28 cellular contexts compared by ENCODE assay signal in the genomic region with DNA sequence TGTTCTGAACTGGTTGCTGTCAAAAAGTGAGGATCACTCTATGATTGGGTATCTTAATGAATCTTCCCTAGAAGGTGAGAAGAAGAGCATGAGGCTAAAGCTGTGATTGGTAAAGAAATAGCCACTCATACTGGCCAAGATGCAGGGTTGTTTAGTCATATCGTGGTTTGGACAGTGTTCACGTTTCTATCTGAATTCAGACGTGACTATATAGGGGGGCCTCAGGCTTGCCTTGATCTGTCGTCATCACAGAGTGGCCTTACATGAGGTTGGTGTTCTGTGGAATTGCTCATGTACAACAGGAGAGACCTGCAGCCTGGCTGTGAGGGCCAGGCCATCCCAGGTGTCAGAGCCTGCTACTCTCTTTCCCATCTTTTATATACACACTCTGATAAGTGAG. TPM values are rescaled to one million over a fixed set of nuclear protein-coding genes. Genes with fewer than 3 reads are reported as not detected.
DNase-seq lines count a peak whose midpoint lies in the region; ATAC-seq and TF ChIP-seq lines count a peak whose summit lies in the region.
"Had no signal": no experiment of that assay in that cellular context is flagged by ENCODE, and none has a peak within 500 bp of the region (broad histone marks: within the 10 kb centered on the region; RNA-seq: fewer than 3 reads in every experiment).

No MANE protein-coding gene starts in this region.

- no peak overlapping the region for H3K27ac Mint-ChIP-seq in activated naive CD8-positive, alpha-beta T cell treated with anti-CD3 and anti-CD28 coated beads, Interleukin-2, amount 50 U/mL, for 24 hours
- H3K27ac Mint-ChIP-seq in activated naive CD8-positive, alpha-beta T cell treated with anti-CD3 and anti-CD28 coated beads for 36 hours, result no peak overlapping the region
- H3K27ac Mint-ChIP-seq in stimulated activated effector memory CD8-positive, alpha-beta T cell treated with anti-CD3 and anti-CD28 coated beads, Interleukin-12 subunit alpha, Interleukin-12 subunit beta, amount 100 ng/mL, for 72 hours, result no peak overlapping the region
- H3K27ac Mint-ChIP-seq: activated CD4-positive, alpha-beta T cell treated with anti-CD3 and anti-CD28 coated beads, Interleukin-2, amount 10 ng/mL, durations not matched to agents 7 days and 5 days; activated naive CD4-positive, alpha-beta T cell treated with anti-CD3 and anti-CD28 coated beads for 36 hours; activated T-helper 1 cell treated with anti-CD3 and anti-CD28 coated beads, Interleukin-12 subunit alpha, Interleukin-12 subunit beta, Interleukin-2, Interleukin-4 antibody, amounts not matched to agents 30 ng/mL and 10 ng/mL and 1 ng/mL, durations not matched to agents 14 hours and 24 hours and 36 hours; B cell; CD8-positive, alpha-beta T cell; H9; nephron; WTC11 had no signal

- H3K4me1 Mint-ChIP-seq in activated naive CD8-positive, alpha-beta T cell treated with anti-CD3 and anti-CD28 coated beads, Interleukin-2, amount 50 U/mL, for 24 hours, result no peaks in the 10 kb centered on the region
- no peaks in the 10 kb centered on the region for H3K4me1 Mint-ChIP-seq in activated naive CD8-positive, alpha-beta T cell treated with anti-CD3 and anti-CD28 coated beads for 36 hours
- H3K4me1 Mint-ChIP-seq in stimulated activated effector memory CD8-positive, alpha-beta T cell treated with anti-CD3 and anti-CD28 coated beads, Interleukin-12 subunit alpha, Interleukin-12 subunit beta, amount 100 ng/mL, for 72 hours, result no peaks in the 10 kb centered on the region
- H3K4me1 Mint-ChIP-seq: activated CD4-positive, alpha-beta T cell treated with anti-CD3 and anti-CD28 coated beads, Interleukin-2, amount 10 ng/mL, durations not matched to agents 7 days and 5 days; B cell; H9 had no signal

- no peak overlapping the region for H3K4me3 ChIP-seq in choroid plexus epithelial cell (ENCODE audit: low read depth, low read length)
- H3K4me3 ChIP-seq: heart left ventricle, lung, mucosa of descending colon, skin epidermis had no signal

- no peak for TF ChIP-seq CTCF in choroid plexus epithelial cell (conservative IDR thresholded peaks at IDR 0.05; ENCODE audit: low read depth, low read length)

- H3K36me3 Mint-ChIP-seq in activated naive CD8-positive, alpha-beta T cell treated with anti-CD3 and anti-CD28 coated beads, Interleukin-2, amount 50 U/mL, for 24 hours (ENCODE audit: low read depth), result no peaks in the 10 kb centered on the region
- no peaks in the 10 kb centered on the region for H3K36me3 Mint-ChIP-seq in activated naive CD8-positive, alpha-beta T cell treated with anti-CD3 and anti-CD28 coated beads for 36 hours
- H3K36me3 Mint-ChIP-seq in stimulated activated effector memory CD8-positive, alpha-beta T cell treated with anti-CD3 and anti-CD28 coated beads, Interleukin-12 subunit alpha, Interleukin-12 subunit beta, amount 100 ng/mL, for 72 hours, result no peaks in the 10 kb centered on the region
- H3K36me3 Mint-ChIP-seq: CD8-positive, alpha-beta T cell had no signal

- peaks cover 13% of the 10 kb centered on the region for H3K9me3 Mint-ChIP-seq in activated naive CD8-positive, alpha-beta T cell treated with anti-CD3 and anti-CD28 coated beads, Interleukin-2, amount 50 U/mL, for 24 hours
- H3K9me3 Mint-ChIP-seq in activated naive CD8-positive, alpha-beta T cell treated with anti-CD3 and anti-CD28 coated beads for 36 hours, result peaks cover 8% of the 10 kb centered on the region
- peaks cover 7% of the 10 kb centered on the region for H3K9me3 Mint-ChIP-seq in stimulated activated effector memory CD8-positive, alpha-beta T cell treated with anti-CD3 and anti-CD28 coated beads, Interleukin-12 subunit alpha, Interleukin-12 subunit beta, amount 100 ng/mL, for 72 hours

- peaks cover 43% of the 10 kb centered on the region for H3K27me3 Mint-ChIP-seq in activated naive CD8-positive, alpha-beta T cell treated with anti-CD3 and anti-CD28 coated beads, Interleukin-2, amount 50 U/mL, for 24 hours
- peaks cover 47% of the 10 kb centered on the region for H3K27me3 Mint-ChIP-seq in activated naive CD8-positive, alpha-beta T cell treated with anti-CD3 and anti-CD28 coated beads for 36 hours

- H3K4me3 Mint-ChIP-seq in activated naive CD8-positive, alpha-beta T cell treated with anti-CD3 and anti-CD28 coated beads, Interleukin-2, amount 50 U/mL, for 24 hours, result no peak overlapping the region
- no peak overlapping the region for H3K4me3 Mint-ChIP-seq in activated naive CD8-positive, alpha-beta T cell treated with anti-CD3 and anti-CD28 coated beads for 36 hours
- H3K4me3 Mint-ChIP-seq in stimulated activated effector memory CD8-positive, alpha-beta T cell treated with anti-CD3 and anti-CD28 coated beads, Interleukin-12 subunit alpha, Interleukin-12 subunit beta, amount 100 ng/mL, for 72 hours, result no peak overlapping the region
- H3K4me3 Mint-ChIP-seq: activated CD4-positive, alpha-beta T cell treated with anti-CD3 and anti-CD28 coated beads, Interleukin-2, amount 10 ng/mL, durations not matched to agents 7 days and 5 days; activated naive CD4-positive, alpha-beta T cell treated with anti-CD3 and anti-CD28 coated beads for 36 hours; activated T-helper 1 cell treated with anti-CD3 and anti-CD28 coated beads, Interleukin-12 subunit alpha, Interleukin-12 subunit beta, Interleukin-2, Interleukin-4 antibody, amounts not matched to agents 30 ng/mL and 10 ng/mL and 1 ng/mL, durations not matched to agents 14 hours and 24 hours and 36 hours; B cell; CD8-positive, alpha-beta T cell; H9; nephron; WTC11 had no signal

- no peak for DNase-seq in activated naive CD8-positive, alpha-beta T cell treated with anti-CD3 and anti-CD28 coated beads, Interleukin-2, amount 50 U/mL, for 24 hours
- no peak for DNase-seq in activated naive CD8-positive, alpha-beta T cell treated with anti-CD3 and anti-CD28 coated beads for 36 hours
- peak; percentile 11 for DNase-seq in NCI-H226
- peak; percentile 62 for DNase-seq in choroid plexus epithelial cell (ENCODE audit: low read depth)
- no peak for DNase-seq in stimulated activated effector memory CD8-positive, alpha-beta T cell treated with anti-CD3 and anti-CD28 coated beads, Interleukin-12 subunit alpha, Interleukin-12 subunit beta, amount 100 ng/mL, for 72 hours (ENCODE audit: low spot score in 2 of 2)
- DNase-seq in mucosa of gallbladder (ENCODE audit: low spot score), result no peak
- no peak for DNase-seq in epidermal melanocyte (ENCODE audit: insufficient read length, low spot score)
- DNase-seq: activated CD4-positive, alpha-beta T cell treated with anti-CD3 and anti-CD28 coated beads, Interleukin-2, amount 10 ng/mL, durations not matched to agents 7 days and 5 days; activated naive CD4-positive, alpha-beta T cell treated with anti-CD3 and anti-CD28 coated beads for 36 hours; CD8-positive, alpha-beta T cell; H9; heart left ventricle; Karpas-422; mucosa of descending colon; NCI-H1092; NCI-H187 treated with DMSO at 0.1 percent for 48 hours; NCI-H524 treated with DMSO at 0.1 percent for 48 hours; T1000 had no signal

- ATAC-seq in activated naive CD8-positive, alpha-beta T cell treated with anti-CD3 and anti-CD28 coated beads, Interleukin-2, amount 50 U/mL, for 24 hours, result peak; percentile 36
- peak; percentile 75 for ATAC-seq in stimulated activated effector memory CD8-positive, alpha-beta T cell treated with anti-CD3 and anti-CD28 coated beads, Interleukin-12 subunit alpha, Interleukin-12 subunit beta, amount 100 ng/mL, for 72 hours
- ATAC-seq in HG03565 (IDR thresholded peaks at IDR 0.05; ENCODE audit: unreplicated experiment), result no peak
- ATAC-seq: CD8-positive, alpha-beta T cell; heart left ventricle; mucosa of descending colon; WTC11 had no signal

RNA-seq across cellular contexts. Expression of a gene that starts 12.4 kb away (rescaled TPM):
- total RNA-seq in activated naive CD8-positive, alpha-beta T cell treated with anti-CD3 and anti-CD28 coated beads for 36 hours, result not detected
- not detected for total RNA-seq in mucosa of gallbladder
- total RNA-seq: activated CD4-positive, alpha-beta T cell treated with anti-CD3 and anti-CD28 coated beads, Interleukin-2, amount 10 ng/mL, durations not matched to agents 7 days and 5 days; activated naive CD4-positive, alpha-beta T cell treated with anti-CD3 and anti-CD28 coated beads for 36 hours; activated T-helper 1 cell treated with anti-CD3 and anti-CD28 coated beads, Interleukin-12 subunit alpha, Interleukin-12 subunit beta, Interleukin-2, Interleukin-4 antibody, amounts not matched to agents 30 ng/mL and 10 ng/mL and 1 ng/mL, durations not matched to agents 14 hours and 24 hours and 36 hours; B cell; CD8-positive, alpha-beta T cell; dermis microvascular lymphatic vessel endothelial cell; fibroblast of villous mesenchyme; H9; heart left ventricle; lung; mucosa of descending colon; osteocyte; WTC11 had no signal

RNA-seq across cellular contexts. Expression of a gene that starts 19.8 kb away (rescaled TPM):
- total RNA-seq in activated naive CD8-positive, alpha-beta T cell treated with anti-CD3 and anti-CD28 coated beads for 36 hours, result not detected
- total RNA-seq in mucosa of gallbladder, result 3.0 TPM
- total RNA-seq: activated CD4-positive, alpha-beta T cell treated with anti-CD3 and anti-CD28 coated beads, Interleukin-2, amount 10 ng/mL, durations not matched to agents 7 days and 5 days; activated naive CD4-positive, alpha-beta T cell treated with anti-CD3 and anti-CD28 coated beads for 36 hours; activated T-helper 1 cell treated with anti-CD3 and anti-CD28 coated beads, Interleukin-12 subunit alpha, Interleukin-12 subunit beta, Interleukin-2, Interleukin-4 antibody, amounts not matched to agents 30 ng/mL and 10 ng/mL and 1 ng/mL, durations not matched to agents 14 hours and 24 hours and 36 hours; B cell; CD8-positive, alpha-beta T cell; dermis microvascular lymphatic vessel endothelial cell; fibroblast of villous mesenchyme; H9; heart left ventricle; osteocyte had no signal

RNA-seq across cellular contexts. Expression of a gene that starts 55.3 kb away (rescaled TPM):
- 1 to 10 TPM; 8.0 to 8.9 TPM for total RNA-seq in activated naive CD8-positive, alpha-beta T cell treated with anti-CD3 and anti-CD28 coated beads for 36 hours
- 79.4 TPM for total RNA-seq in mucosa of gallbladder

Comparison
In these comparisons a context has a peak if more than half of its experiments do, and no peak if none do; other contexts are left out.
1. DNase-seq: peak in NCI-H226 (single experiment) and choroid plexus epithelial cell (single experiment); none in activated naive CD8-positive, alpha-beta T cell treated with anti-CD3 and anti-CD28 coated beads, Interleukin-2, amount 50 U/mL, for 24 hours (single experiment), activated naive CD8-positive, alpha-beta T cell treated with anti-CD3 and anti-CD28 coated beads for 36 hours (single experiment), stimulated activated effector memory CD8-positive, alpha-beta T cell treated with anti-CD3 and anti-CD28 coated beads, Interleukin-12 subunit alpha, Interleukin-12 subunit beta, amount 100 ng/mL, for 72 hours (0 of 2), mucosa of gallbladder (single experiment) and epidermal melanocyte (single experiment).